14 cellular contexts compared by ENCODE assay signal in genomic region chr7:45157286-45157652, GRCh38. TPM values are rescaled to one million over a fixed set of nuclear protein-coding genes. Genes with fewer than 3 reads are reported as not detected.
A peak's percentile ranks its signal among the peaks of the same experiment; 100 is the strongest.
DNase-seq lines count a peak whose midpoint lies in the region; ATAC-seq and TF ChIP-seq lines count a peak whose summit lies in the region.
"Had no signal": no experiment of that assay in that cellular context is flagged by ENCODE, and none has a peak within 500 bp of the region (broad histone marks: within the 10 kb centered on the region; RNA-seq: fewer than 3 reads in every experiment).

No MANE protein-coding gene starts in this region.

- POLR2A ChIA-PET in WTC11 (lab: Charles Lee) (no interaction called here), GM10248 (lab: Yijun Ruan, JAX) (no interaction called here)

- ATAC-seq in WTC11, result peak; percentile 27
- ATAC-seq: activated CD8-positive, alpha-beta T cell treated with anti-CD3 and anti-CD28 coated beads, Interleukin-2, amount 10 ng/mL, durations not matched to agents 7 days and 5 days; left lobe of liver had no signal

- TF ChIP-seq CTCF in WTC11 (IDR thresholded peaks at IDR 0.05) (no peak), spleen (IDR thresholded peaks at IDR 0.05 in 8 of 11, conservative IDR thresholded peaks at IDR 0.05 in 3 of 11) (no peak), GM10248 (IDR thresholded peaks at IDR 0.05; ENCODE audit: control extremely low read depth, extremely low read depth, low read depth, missing control alignments) (no peak)

- no peaks in the 10 kb centered on the region for H3K36me3 ChIP-seq in ES-I3 (ENCODE audit: insufficient read depth, low read length)
- no peaks in the 10 kb centered on the region for H3K36me3 ChIP-seq in iPS-20b (ENCODE audit: insufficient read depth, low read depth, low read length)
- H3K36me3 ChIP-seq in spleen, result no peaks in the 10 kb centered on the region
- H3K36me3 ChIP-seq: BLaER1 treated with 17β-estradiol and CSF1 and Interleukin-3, amounts not matched to agents 10 nM and 100 nM; MG63; SJCRH30 had no signal

- H3K4me3 Mint-ChIP-seq in WTC11, result peak overlapping the region; percentile 72
- H3K4me3 Mint-ChIP-seq: activated CD8-positive, alpha-beta T cell treated with anti-CD3 and anti-CD28 coated beads, Interleukin-2, amount 10 ng/mL, durations not matched to agents 7 days and 5 days had no signal

- no peak for DNase-seq in WTC11 (ENCODE audit: low spot score)
- peak; percentile 63 for DNase-seq in spleen
- no peak for DNase-seq in DMS79 treated with DMSO at 0.1 percent for 48 hours (lab: John Stamatoyannopoulos, UW)
- no peak for DNase-seq in GM10248 (ENCODE audit: extremely low spot score)
- DNase-seq in epidermal melanocyte (ENCODE audit: insufficient read length, low spot score), result no peak
- DNase-seq: activated CD8-positive, alpha-beta T cell treated with anti-CD3 and anti-CD28 coated beads, Interleukin-2, amount 10 ng/mL, durations not matched to agents 7 days and 5 days; activated gamma-delta T cell treated with Interleukin-2 at 50 U/mL for 16 hours; MG63; NCI-H2107; SJCRH30 had no signal

- H3K27me3 Mint-ChIP-seq in WTC11 (ENCODE audit: low read depth), result peaks cover 36% of the 10 kb centered on the region

- no peaks in the 10 kb centered on the region for H3K9me3 Mint-ChIP-seq in WTC11

- H3K4me1 Mint-ChIP-seq in WTC11, result peaks cover 13% of the 10 kb centered on the region; the same call in 1 of the 2 replicates

- H3K9ac ChIP-seq in ES-I3 (ENCODE audit: low read depth, low read length) (peak overlapping the region; percentile 38; the same call in 1 of the 2 replicates), iPS-20b (ENCODE audit: low read depth, low read length) (no peak overlapping the region)

- no peaks in the 10 kb centered on the region; the same call in 1 of the 2 replicates for H3K4me1 ChIP-seq in ES-I3 (ENCODE audit: insufficient read depth, low read length)
- H3K4me1 ChIP-seq in iPS-20b (ENCODE audit: insufficient read depth, low read length), result no peaks in the 10 kb centered on the region
- peaks cover 0 to 36% (median 13%) of the 10 kb centered on the region in 6 donors for H3K4me1 ChIP-seq in spleen
- H3K4me1 ChIP-seq: SJCRH30 had no signal

- H3K4me3 ChIP-seq in iPS-20b (ENCODE audit: low read length), result peak overlapping the region; percentile 63; the same call in 1 of the 2 replicates
- H3K4me3 ChIP-seq in spleen, result peak overlapping the region in 5 of 8 donors; percentile 13 to 63 (median 34)
- H3K4me3 ChIP-seq: MG63, SJCRH30 had no signal

- WGBS in spleen, 5 donors, result 8 to 16% (median 11%) methylated on average over 13 to 14 of the region's 14 CpGs

- H3K27me3 ChIP-seq in iPS-20b (ENCODE audit: insufficient read depth, low read length) (peaks cover 34% of the 10 kb centered on the region), spleen (replicated peaks in 1 of 7) (peaks cover 0 to 47% (median 21%) of the 10 kb centered on the region in 7 donors)
- H3K27me3 ChIP-seq: MG63 had no signal

- H3K9me3 ChIP-seq in ES-I3 (ENCODE audit: control insufficient read depth, insufficient read depth, low read length), result no peaks in the 10 kb centered on the region
- H3K9me3 ChIP-seq in iPS-20b (ENCODE audit: insufficient read depth, low read depth, low read length), result no peaks in the 10 kb centered on the region
- H3K9me3 ChIP-seq in spleen, result no peaks in the 10 kb centered on the region
- H3K9me3 ChIP-seq: MG63, SJCRH30 had no signal

- no peaks in the 10 kb centered on the region for H3K36me3 Mint-ChIP-seq in WTC11

- intact Hi-C loops in spleen (cut with DNase I; ENCODE audit: low total_unique reads), result loop anchor here (10.0 kb wide), 1 partner anchor 698 kb away; no protein-coding TSS in a partner anchor

- CTCF ChIA-PET in WTC11 (lab: Charles Lee) (interaction anchor here (0.6 to 2.3 kb wide), 9 partner anchors 10 to 187 kb away, joined by 3 to 21 read pairs (median 5); no protein-coding TSS in a partner anchor), GM10248 (lab: Yijun Ruan, JAX) (interaction anchor here (1.5 to 6.4 kb wide), 2 partner anchors 21 to 103 kb away, joined by 4 to 64 read pairs; no protein-coding TSS in a partner anchor)

- H3K27ac ChIP-seq in iPS-20b (ENCODE audit: low read length) (no peak overlapping the region), spleen (peak overlapping the region in 1 of 8 donors; percentile 56)
- H3K27ac ChIP-seq: BLaER1 treated with 17β-estradiol and CSF1 and Interleukin-3, amounts not matched to agents 10 nM and 100 nM; SJCRH30 had no signal

- no peak overlapping the region for H3K27ac Mint-ChIP-seq in WTC11
- H3K27ac Mint-ChIP-seq: activated CD8-positive, alpha-beta T cell treated with anti-CD3 and anti-CD28 coated beads, Interleukin-2, amount 10 ng/mL, durations not matched to agents 7 days and 5 days had no signal

- TF ChIP-seq POLR2A in spleen (IDR thresholded peaks at IDR 0.05), result no peak

TF ChIP-seq in WTC11, 78 proteins besides CTCF, POLR2A, EP300 and RAD21:
- no peak for TF ChIP-seq GABPB1 (CRISPR knock-in tag; IDR thresholded peaks at IDR 0.05)
- TF ChIP-seq SOX15 (CRISPR knock-in tag; IDR thresholded peaks at IDR 0.05), result no peak
- no peak for TF ChIP-seq GRHL2 (CRISPR knock-in tag; IDR thresholded peaks at IDR 0.05; ENCODE audit: insufficient replicate concordance, severe bottlenecking)
- no peak for TF ChIP-seq ZNF232 (CRISPR knock-in tag; IDR thresholded peaks at IDR 0.05)

RNA-seq across cellular contexts. Expression of gene RAMP3, which starts 0.3 kb away (rescaled TPM):
- total RNA-seq in WTC11 (2021), result 0.85 to 1.2 TPM (median 1.1 TPM) in 3 replicates
- 10 to 100 TPM in 5 of 7 donors, 1 to 10 TPM in 2; 6.3 to 27.8 (median 11.8) TPM for total RNA-seq in spleen
- 10 to 100 TPM; 14.2 to 21.6 (median 18.9) TPM for polyA plus RNA-seq in spleen
- total RNA-seq: activated CD8-positive, alpha-beta T cell treated with anti-CD3 and anti-CD28 coated beads, Interleukin-2, amount 10 ng/mL, durations not matched to agents 7 days and 5 days; SJCRH30 had no signal

RNA-seq across cellular contexts. Expression of gene TBRG4, which starts 45.8 kb away (rescaled TPM):
- 122 to 167 TPM (median 124 TPM) in 3 replicates for total RNA-seq in WTC11 (2021)
- 10 to 100 TPM; 37.9 to 77.1 (median 67.4) TPM for total RNA-seq in spleen
- 10 to 100 TPM; 42.9 to 59.9 (median 46.2) TPM for polyA plus RNA-seq in spleen
